In the genomic region with DNA sequence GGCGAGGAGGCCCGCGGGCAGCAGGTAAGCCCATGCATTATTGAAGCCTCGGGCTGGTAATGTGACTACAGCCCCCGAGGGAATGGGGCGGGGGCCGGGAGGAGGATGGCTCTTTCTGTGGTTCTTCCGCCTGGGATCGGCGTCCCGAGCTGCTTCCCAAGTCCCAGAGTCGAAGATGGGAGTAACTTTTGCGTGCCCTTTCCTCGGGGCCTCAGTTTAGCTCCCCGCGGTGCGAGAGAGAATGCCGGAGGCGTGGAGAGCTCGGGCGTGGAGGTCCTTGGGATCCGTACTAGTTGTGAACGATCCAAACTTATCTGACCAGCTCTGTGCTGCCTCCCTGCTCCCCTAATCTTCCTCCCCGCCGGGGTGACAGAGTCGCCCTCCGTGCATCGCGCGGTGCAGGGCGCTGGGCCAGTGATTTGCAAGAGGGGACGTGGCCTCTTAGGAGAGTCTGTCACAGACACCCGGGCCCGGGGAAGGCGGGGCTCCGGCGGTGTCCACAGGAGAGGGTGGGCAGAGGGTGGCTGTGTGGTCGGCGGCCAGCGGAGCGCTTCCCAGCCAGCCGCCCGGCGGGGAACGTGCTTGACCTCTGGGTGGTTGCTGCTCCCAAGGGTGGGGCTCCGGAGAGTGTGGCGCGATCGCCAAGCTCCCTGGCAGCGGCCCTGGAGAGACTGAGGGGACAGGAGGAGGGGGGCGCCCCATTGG, we compare ENCODE assay signal across 1 cellular context.
TF ChIP-seq lines count a peak whose summit lies in the region.

No MANE protein-coding gene starts in this region.

TF ChIP-seq in HepG2, 621 proteins besides CTCF, POLR2A, EP300 and RAD21 (continued from another document and continues in another):
- TF ChIP-seq, protein P1, sequence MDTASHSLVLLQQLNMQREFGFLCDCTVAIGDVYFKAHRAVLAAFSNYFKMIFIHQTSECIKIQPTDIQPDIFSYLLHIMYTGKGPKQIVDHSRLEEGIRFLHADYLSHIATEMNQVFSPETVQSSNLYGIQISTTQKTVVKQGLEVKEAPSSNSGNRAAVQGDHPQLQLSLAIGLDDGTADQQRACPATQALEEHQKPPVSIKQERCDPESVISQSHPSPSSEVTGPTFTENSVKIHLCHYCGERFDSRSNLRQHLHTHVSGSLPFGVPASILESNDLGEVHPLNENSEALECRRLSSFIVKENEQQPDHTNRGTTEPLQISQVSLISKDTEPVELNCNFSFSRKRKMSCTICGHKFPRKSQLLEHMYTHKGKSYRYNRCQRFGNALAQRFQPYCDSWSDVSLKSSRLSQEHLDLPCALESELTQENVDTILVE (CRISPR knock-in tag; IDR thresholded peaks at IDR 0.05): no peak
- TF ChIP-seq ELF3 (CRISPR knock-in tag; IDR thresholded peaks at IDR 0.05) (no peak), NAIF1 (CRISPR knock-in tag; IDR thresholded peaks at IDR 0.05; ENCODE audit: borderline replicate concordance) (no peak), HNRNPH1 (optimal IDR thresholded peaks at IDR 0.05; ENCODE audit: low read depth, low read length) (peak; percentile 27), JUND (CRISPR knock-in tag; IDR thresholded peaks at IDR 0.05) (0 out of 2 replicates have a peak, but pooled peaks have one; percentile 29), BRCA1 (CRISPR knock-in tag; IDR thresholded peaks at IDR 0.05) (no peak; the same call in 1 of the 2 replicates), ZNF639 (CRISPR knock-in tag; conservative IDR thresholded peaks at IDR 0.05) (0 out of 2 replicates have a peak, but pooled peaks have one; percentile 27), KLF12 (CRISPR knock-in tag; IDR thresholded peaks at IDR 0.05; ENCODE audit: borderline replicate concordance) (peak; percentile 0; the same call in 1 of the 2 replicates), PITX1 (CRISPR knock-in tag; IDR thresholded peaks at IDR 0.05) (no peak; the same call in none of the 2 replicates), ONECUT2 (CRISPR knock-in tag; IDR thresholded peaks at IDR 0.05) (no peak), ZNF670 (CRISPR knock-in tag; IDR thresholded peaks at IDR 0.05; ENCODE audit: borderline replicate concordance) (no peak; the same call in 1 of the 2 replicates), MED1 (CRISPR knock-in tag; IDR thresholded peaks at IDR 0.05) (peak; percentile 77; the same call in 1 of the 2 replicates), CAMTA2 (CRISPR knock-in tag; IDR thresholded peaks at IDR 0.05; ENCODE audit: borderline replicate concordance) (peak; percentile 77; the same call in 1 of the 2 replicates), HNRNPL (IDR thresholded peaks at IDR 0.05; ENCODE audit: low read depth, low read length) (peak; percentile 63; the same call in 1 of the 2 replicates), HOMEZ (CRISPR knock-in tag; IDR thresholded peaks at IDR 0.05; ENCODE audit: low read depth) (no peak), NONO (IDR thresholded peaks at IDR 0.05) (no peak), NONO (CRISPR knock-in tag; conservative IDR thresholded peaks at IDR 0.05) (peak; percentile 63; the same call in 1 of the 2 replicates), ZNF10 (CRISPR knock-in tag; IDR thresholded peaks at IDR 0.05; ENCODE audit: borderline replicate concordance, low read depth) (peak; percentile 82; the same call in 1 of the 2 replicates), ZBTB49 (CRISPR knock-in tag; IDR thresholded peaks at IDR 0.05; ENCODE audit: borderline replicate concordance) (no peak), CBFB (CRISPR knock-in tag; IDR thresholded peaks at IDR 0.05) (no peak), THYN1 (CRISPR knock-in tag; IDR thresholded peaks at IDR 0.05; ENCODE audit: borderline replicate concordance, low read depth) (0 out of 2 replicates have a peak, but pooled peaks have one; percentile 87), SAP130 (CRISPR knock-in tag; IDR thresholded peaks at IDR 0.05; ENCODE audit: low read depth) (peak; percentile 84), ZFP36 (IDR thresholded peaks at IDR 0.05; ENCODE audit: borderline replicate concordance, low read depth, low read length, partially characterized antibody) (no peak), ZBTB21 (CRISPR knock-in tag; IDR thresholded peaks at IDR 0.05) (no peak), ZNF17 (CRISPR knock-in tag; IDR thresholded peaks at IDR 0.05) (no peak), CCAR2 (optimal IDR thresholded peaks at IDR 0.05; ENCODE audit: low read depth, low read length) (no peak), ZNF749 (CRISPR knock-in tag; IDR thresholded peaks at IDR 0.05; ENCODE audit: borderline replicate concordance) (no peak; the same call in 1 of the 2 replicates), GLI4 (CRISPR knock-in tag; IDR thresholded peaks at IDR 0.05; ENCODE audit: borderline replicate concordance) (peak; percentile 17; the same call in 1 of the 2 replicates), TARDBP (CRISPR knock-in tag; IDR thresholded peaks at IDR 0.05) (no peak; the same call in 1 of the 2 replicates), EZH2 (conservative IDR thresholded peaks at IDR 0.05; ENCODE audit: low read depth, low read length) (no peak), ZEB1 (IDR thresholded peaks at IDR 0.05; ENCODE audit: insufficient replicate concordance, low read depth) (peak; percentile 24), JUN (CRISPR knock-in tag; IDR thresholded peaks at IDR 0.05) (no peak), SOX6 (IDR thresholded peaks at IDR 0.05) (no peak), SOX6 (CRISPR knock-in tag; IDR thresholded peaks at IDR 0.05) (peak; percentile 70; the same call in 1 of the 2 replicates), YEATS4 (CRISPR knock-in tag; IDR thresholded peaks at IDR 0.05; ENCODE audit: borderline replicate concordance) (peak; percentile 63; the same call in 1 of the 2 replicates), ZNF225 (CRISPR knock-in tag; IDR thresholded peaks at IDR 0.05) (peak; percentile 97; the same call in 1 of the 2 replicates), ZFY (CRISPR knock-in tag; IDR thresholded peaks at IDR 0.05) (no peak), TP53 (CRISPR knock-in tag; conservative IDR thresholded peaks at IDR 0.05) (no peak), NR3C1 (CRISPR knock-in tag; IDR thresholded peaks at IDR 0.05) (no peak), SIX4 (CRISPR knock-in tag; IDR thresholded peaks at IDR 0.05) (no peak), PHF8 (CRISPR knock-in tag; IDR thresholded peaks at IDR 0.05) (peak; percentile 50), CREB1 (IDR thresholded peaks at IDR 0.05) (no peak), CREB1 (CRISPR knock-in tag; IDR thresholded peaks at IDR 0.05) (no peak), ARHGAP35 (CRISPR knock-in tag; IDR thresholded peaks at IDR 0.05; ENCODE audit: borderline replicate concordance) (no peak; the same call in 1 of the 2 replicates)
- TF ChIP-seq, protein P2, sequence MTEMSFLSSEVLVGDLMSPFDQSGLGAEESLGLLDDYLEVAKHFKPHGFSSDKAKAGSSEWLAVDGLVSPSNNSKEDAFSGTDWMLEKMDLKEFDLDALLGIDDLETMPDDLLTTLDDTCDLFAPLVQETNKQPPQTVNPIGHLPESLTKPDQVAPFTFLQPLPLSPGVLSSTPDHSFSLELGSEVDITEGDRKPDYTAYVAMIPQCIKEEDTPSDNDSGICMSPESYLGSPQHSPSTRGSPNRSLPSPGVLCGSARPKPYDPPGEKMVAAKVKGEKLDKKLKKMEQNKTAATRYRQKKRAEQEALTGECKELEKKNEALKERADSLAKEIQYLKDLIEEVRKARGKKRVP (CRISPR knock-in tag; IDR thresholded peaks at IDR 0.05): 0 out of 4 replicates have a peak, but pooled peaks of 1 of the 2 experiments have one; percentile 29
- TF ChIP-seq, protein P3, sequence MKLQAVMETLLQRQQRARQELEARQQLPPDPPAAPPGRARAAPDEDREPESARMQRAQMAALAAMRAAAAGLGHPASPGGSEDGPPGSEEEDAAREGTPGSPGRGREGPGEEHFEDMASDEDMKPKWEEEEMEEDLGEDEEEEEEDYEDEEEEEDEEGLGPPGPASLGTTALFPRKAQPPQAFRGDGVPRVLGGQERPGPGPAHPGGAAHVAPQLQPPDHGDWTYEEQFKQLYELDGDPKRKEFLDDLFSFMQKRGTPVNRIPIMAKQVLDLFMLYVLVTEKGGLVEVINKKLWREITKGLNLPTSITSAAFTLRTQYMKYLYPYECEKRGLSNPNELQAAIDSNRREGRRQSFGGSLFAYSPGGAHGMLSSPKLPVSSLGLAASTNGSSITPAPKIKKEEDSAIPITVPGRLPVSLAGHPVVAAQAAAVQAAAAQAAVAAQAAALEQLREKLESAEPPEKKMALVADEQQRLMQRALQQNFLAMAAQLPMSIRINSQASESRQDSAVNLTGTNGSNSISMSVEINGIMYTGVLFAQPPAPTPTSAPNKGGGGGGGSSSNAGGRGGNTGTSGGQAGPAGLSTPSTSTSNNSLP (IDR thresholded peaks at IDR 0.05; ENCODE audit: low read depth, low read length): no peak
- TF ChIP-seq, protein P4, sequence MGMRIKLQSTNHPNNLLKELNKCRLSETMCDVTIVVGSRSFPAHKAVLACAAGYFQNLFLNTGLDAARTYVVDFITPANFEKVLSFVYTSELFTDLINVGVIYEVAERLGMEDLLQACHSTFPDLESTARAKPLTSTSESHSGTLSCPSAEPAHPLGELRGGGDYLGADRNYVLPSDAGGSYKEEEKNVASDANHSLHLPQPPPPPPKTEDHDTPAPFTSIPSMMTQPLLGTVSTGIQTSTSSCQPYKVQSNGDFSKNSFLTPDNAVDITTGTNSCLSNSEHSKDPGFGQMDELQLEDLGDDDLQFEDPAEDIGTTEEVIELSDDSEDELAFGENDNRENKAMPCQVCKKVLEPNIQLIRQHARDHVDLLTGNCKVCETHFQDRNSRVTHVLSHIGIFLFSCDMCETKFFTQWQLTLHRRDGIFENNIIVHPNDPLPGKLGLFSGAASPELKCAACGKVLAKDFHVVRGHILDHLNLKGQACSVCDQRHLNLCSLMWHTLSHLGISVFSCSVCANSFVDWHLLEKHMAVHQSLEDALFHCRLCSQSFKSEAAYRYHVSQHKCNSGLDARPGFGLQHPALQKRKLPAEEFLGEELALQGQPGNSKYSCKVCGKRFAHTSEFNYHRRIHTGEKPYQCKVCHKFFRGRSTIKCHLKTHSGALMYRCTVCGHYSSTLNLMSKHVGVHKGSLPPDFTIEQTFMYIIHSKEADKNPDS (CRISPR knock-in tag; IDR thresholded peaks at IDR 0.05): no peak
- TF ChIP-seq, protein P5, sequence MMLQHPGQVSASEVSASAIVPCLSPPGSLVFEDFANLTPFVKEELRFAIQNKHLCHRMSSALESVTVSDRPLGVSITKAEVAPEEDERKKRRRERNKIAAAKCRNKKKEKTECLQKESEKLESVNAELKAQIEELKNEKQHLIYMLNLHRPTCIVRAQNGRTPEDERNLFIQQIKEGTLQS (CRISPR knock-in tag; IDR thresholded peaks at IDR 0.05): peak; percentile 14; the same call in 1 of the 2 replicates
- TF ChIP-seq, protein P6, sequence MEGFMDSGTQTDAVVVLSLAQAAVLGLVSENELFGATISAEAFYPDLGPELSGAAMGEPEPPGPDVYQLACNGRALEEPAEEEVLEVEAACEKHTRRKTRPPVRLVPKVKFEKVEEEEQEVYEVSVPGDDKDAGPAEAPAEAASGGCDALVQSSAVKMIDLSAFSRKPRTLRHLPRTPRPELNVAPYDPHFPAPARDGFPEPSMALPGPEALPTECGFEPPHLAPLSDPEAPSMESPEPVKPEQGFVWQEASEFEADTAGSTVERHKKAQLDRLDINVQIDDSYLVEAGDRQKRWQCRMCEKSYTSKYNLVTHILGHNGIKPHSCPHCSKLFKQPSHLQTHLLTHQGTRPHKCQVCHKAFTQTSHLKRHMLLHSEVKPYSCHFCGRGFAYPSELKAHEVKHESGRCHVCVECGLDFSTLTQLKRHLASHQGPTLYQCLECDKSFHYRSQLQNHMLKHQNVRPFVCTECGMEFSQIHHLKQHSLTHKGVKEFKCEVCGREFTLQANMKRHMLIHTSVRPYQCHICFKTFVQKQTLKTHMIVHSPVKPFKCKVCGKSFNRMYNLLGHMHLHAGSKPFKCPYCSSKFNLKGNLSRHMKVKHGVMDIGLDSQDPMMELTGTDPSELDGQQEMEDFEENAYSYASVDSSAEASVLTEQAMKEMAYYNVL (CRISPR knock-in tag; IDR thresholded peaks at IDR 0.05; ENCODE audit: borderline replicate concordance): no peak
